Comparison of ENCODE assay signal across 15 cellular contexts in the genomic region with DNA sequence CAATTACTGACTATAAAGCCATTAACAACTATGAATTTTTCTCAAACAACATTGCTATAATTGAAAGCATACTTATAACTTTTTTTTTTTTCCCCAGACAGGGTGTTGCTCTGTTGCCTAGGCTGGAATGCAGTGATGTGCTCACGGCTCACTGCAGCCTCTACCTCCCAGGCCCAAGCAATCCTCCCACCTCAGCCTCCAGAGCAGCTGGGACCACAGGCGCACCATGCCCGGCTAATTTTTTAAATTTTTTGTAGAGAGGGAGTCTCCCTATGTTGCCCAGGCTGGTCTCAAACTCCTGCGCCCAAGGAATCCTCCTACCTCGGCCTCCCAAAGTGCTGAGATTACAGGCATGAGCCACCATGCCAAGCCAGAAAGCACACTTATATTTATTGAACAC. TPM values are rescaled to one million over a fixed set of nuclear protein-coding genes. Genes with fewer than 3 reads are reported as not detected.
DNase-seq lines count a peak whose midpoint lies in the region; ATAC-seq, FAIRE-seq and TF ChIP-seq lines count a peak whose summit lies in the region.
"Had no signal": no experiment of that assay in that cellular context is flagged by ENCODE, and none has a peak within 500 bp of the region (broad histone marks: within the 10 kb centered on the region; RNA-seq: fewer than 3 reads in every experiment).

No MANE protein-coding gene starts in this region.

- H3K4me3 Mint-ChIP-seq in GM23338: no peak overlapping the region
- H3K4me3 Mint-ChIP-seq: activated naive CD8-positive, alpha-beta T cell treated with anti-CD3 and anti-CD28 coated beads, Interleukin-2, amount 50 U/mL, for 24 hours had no signal

- H3K79me2 ChIP-seq in GM23338 (replicated peaks; ENCODE audit: insufficient read depth): no peaks in the 10 kb centered on the region

- H4K20me1 ChIP-seq in GM23338 (replicated peaks; ENCODE audit: insufficient read depth): no peaks in the 10 kb centered on the region

- no peak overlapping the region; the same call in 1 of the 2 replicates for H3K27ac Mint-ChIP-seq in GM23338
- H3K27ac Mint-ChIP-seq: activated naive CD8-positive, alpha-beta T cell treated with anti-CD3 and anti-CD28 coated beads, Interleukin-2, amount 50 U/mL, for 24 hours had no signal

- no peak overlapping the region for H2AFZ ChIP-seq in GM23338

- no peak for ATAC-seq in GM23338
- no peak for ATAC-seq in GM18517 (IDR thresholded peaks at IDR 0.05; ENCODE audit: unreplicated experiment)
- no peak for ATAC-seq in GM21367 (IDR thresholded peaks at IDR 0.05; ENCODE audit: unreplicated experiment)
- ATAC-seq: activated naive CD8-positive, alpha-beta T cell treated with anti-CD3 and anti-CD28 coated beads, Interleukin-2, amount 50 U/mL, for 24 hours had no signal

- intact Hi-C loops in ascending aorta (cut with DNase I): loop anchor here (5.0 kb wide), 1 partner anchor 205 kb away; no protein-coding TSS in a partner anchor
- intact Hi-C loops in kidney (cut with DNase I): no loop called here

- H3F3A ChIP-seq in GM23338 (replicated peaks; ENCODE audit: low read depth): no peaks in the 10 kb centered on the region

- 0 out of 2 replicates have a peak overlapping the region, but pooled peaks have one; percentile 97 for H3K27ac ChIP-seq in GM23338 (ENCODE audit: low read depth)
- H3K27ac ChIP-seq in ascending aorta: peak overlapping the region; percentile 93 to 96
- peak overlapping the region; percentile 14 to 83 for H3K27ac ChIP-seq in kidney (ENCODE audit: low read depth in 2 of 2, low read length in 2 of 2)

- H3K4me3 ChIP-seq in GM23338: no peak overlapping the region
- H3K4me3 ChIP-seq in ascending aorta: no peak overlapping the region
- H3K4me3 ChIP-seq in kidney (ENCODE audit: low read length in 2 of 2): no peak overlapping the region
- no peak overlapping the region for H3K4me3 ChIP-seq in skeletal muscle satellite cell (ENCODE audit: low read length)

- H3K27me3 ChIP-seq in GM23338 (ENCODE audit: insufficient read depth): no peaks in the 10 kb centered on the region
- no peaks in the 10 kb centered on the region for H3K27me3 ChIP-seq in ascending aorta
- H3K27me3 ChIP-seq in skeletal muscle satellite cell (ENCODE audit: control insufficient read depth, insufficient read depth, low read length): no peaks in the 10 kb centered on the region

- H3K9me3 ChIP-seq in ascending aorta (no peaks in the 10 kb centered on the region), kidney (ENCODE audit: control insufficient read depth in 1 of 2, low read length in 2 of 2) (no peaks in the 10 kb centered on the region), skeletal muscle satellite cell (replicated peaks; ENCODE audit: low read length) (no peaks in the 10 kb centered on the region)

- FAIRE-seq in kidney (lab: Jason Lieb, UNC): no peak
- FAIRE-seq: GM12891 had no signal

- H3K4me1 Mint-ChIP-seq in GM23338: peaks cover 50% of the 10 kb centered on the region

- H3K4me2 ChIP-seq in GM23338: no peak overlapping the region
- no peak overlapping the region for H3K4me2 ChIP-seq in skeletal muscle satellite cell (ENCODE audit: low read length)

- no peaks in the 10 kb centered on the region; the same call in 2 of the 3 replicates for H3K9me3 Mint-ChIP-seq in GM23338
- H3K9me3 Mint-ChIP-seq: activated naive CD8-positive, alpha-beta T cell treated with anti-CD3 and anti-CD28 coated beads, Interleukin-2, amount 50 U/mL, for 24 hours had no signal

- no peak overlapping the region for H3K9ac ChIP-seq in kidney (ENCODE audit: low read length in 2 of 2)
- peak overlapping the region; percentile 78 for H3K9ac ChIP-seq in skeletal muscle satellite cell (ENCODE audit: low read depth, low read length)

- peaks cover 35% of the 10 kb centered on the region for H3K4me1 ChIP-seq in GM23338 (ENCODE audit: insufficient read depth)
- H3K4me1 ChIP-seq in ascending aorta: peaks cover 25 to 53% of the 10 kb centered on the region in 2 donors
- peaks cover 7 to 29% of the 10 kb centered on the region in 2 donors for H3K4me1 ChIP-seq in kidney (ENCODE audit: control insufficient read depth in 1 of 2, insufficient read depth in 1 of 2, low read depth in 1 of 2, low read length in 2 of 2)
- H3K4me1 ChIP-seq in skeletal muscle satellite cell (ENCODE audit: control insufficient read depth, insufficient read depth, low read length): peaks cover 69% of the 10 kb centered on the region

- H3K36me3 Mint-ChIP-seq in GM23338 (ENCODE audit: low read depth): no peaks in the 10 kb centered on the region; the same call in 2 of the 3 replicates

- TF ChIP-seq CTCF in GM23338 (conservative IDR thresholded peaks at IDR 0.05; ENCODE audit: low read depth in 2 of 2): no peak
- no peak for TF ChIP-seq CTCF in ascending aorta (IDR thresholded peaks at IDR 0.05)
- no peak for TF ChIP-seq CTCF in kidney (IDR thresholded peaks at IDR 0.05; ENCODE audit: borderline replicate concordance, extremely low read depth, insufficient read depth)

- H3K36me3 ChIP-seq in GM23338 (ENCODE audit: insufficient read depth): no peaks in the 10 kb centered on the region
- no peaks in the 10 kb centered on the region for H3K36me3 ChIP-seq in ascending aorta
- H3K36me3 ChIP-seq in kidney (ENCODE audit: control insufficient read depth in 1 of 2, insufficient read depth in 2 of 2, low read length in 2 of 2): no peaks in the 10 kb centered on the region
- no peaks in the 10 kb centered on the region for H3K36me3 ChIP-seq in skeletal muscle satellite cell (ENCODE audit: insufficient read depth, low read length)

- H3K27me3 Mint-ChIP-seq in GM23338 (ENCODE audit: insufficient read depth, low read depth, poor library complexity): peaks cover 22% of the 10 kb centered on the region
- H3K27me3 Mint-ChIP-seq: activated naive CD8-positive, alpha-beta T cell treated with anti-CD3 and anti-CD28 coated beads, Interleukin-2, amount 50 U/mL, for 24 hours had no signal

- no peaks in the 10 kb centered on the region for H3K9me2 ChIP-seq in GM23338 (ENCODE audit: insufficient read depth)

- no peak for DNase-seq in GM23338 (ENCODE audit: low spot score)
- no peak for DNase-seq in ascending aorta (ENCODE audit: low spot score in 2 of 2)
- DNase-seq in kidney: no peak
- DNase-seq in H4 (ENCODE audit: low spot score): no peak
- no peak for DNase-seq in putamen (ENCODE audit: low spot score)
- DNase-seq: activated naive CD8-positive, alpha-beta T cell treated with anti-CD3 and anti-CD28 coated beads, Interleukin-2, amount 50 U/mL, for 24 hours; AML-193; DND-41; hypothalamus; NCI-H1092 treated with DMSO at 0.1 percent for 48 hours; RPMI8226 had no signal

TF ChIP-seq in GM23338, 12 proteins besides CTCF, POLR2A, EP300 and RAD21 (continues in another document):
- TF ChIP-seq, protein P1, sequence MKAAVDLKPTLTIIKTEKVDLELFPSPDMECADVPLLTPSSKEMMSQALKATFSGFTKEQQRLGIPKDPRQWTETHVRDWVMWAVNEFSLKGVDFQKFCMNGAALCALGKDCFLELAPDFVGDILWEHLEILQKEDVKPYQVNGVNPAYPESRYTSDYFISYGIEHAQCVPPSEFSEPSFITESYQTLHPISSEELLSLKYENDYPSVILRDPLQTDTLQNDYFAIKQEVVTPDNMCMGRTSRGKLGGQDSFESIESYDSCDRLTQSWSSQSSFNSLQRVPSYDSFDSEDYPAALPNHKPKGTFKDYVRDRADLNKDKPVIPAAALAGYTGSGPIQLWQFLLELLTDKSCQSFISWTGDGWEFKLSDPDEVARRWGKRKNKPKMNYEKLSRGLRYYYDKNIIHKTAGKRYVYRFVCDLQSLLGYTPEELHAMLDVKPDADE (IDR thresholded peaks at IDR 0.05): no peak
- TF ChIP-seq POLR2AphosphoS5 (IDR thresholded peaks at IDR 0.05; ENCODE audit: low read depth): no peak

RNA-seq across cellular contexts. Expression of gene WEE1, which starts 6.1 kb away (rescaled TPM):
- total RNA-seq in GM23338 (2014; rRNA removed; shearing (Covaris generic)): 144 and 149 TPM in 2 replicates
- polyA plus RNA-seq in GM23338 (2016; fragmentation: Nextera tagmentation; extraction: Ambion mirVana) (48.9 and 50.7 TPM in 2 replicates), kidney (ENCODE audit: insufficient read depth, low read depth, low replicate concordance) (7.9 TPM)
- total RNA-seq in ascending aorta (20.8 TPM), kidney (33.9 TPM)
- 13.1 and 14.7 TPM in 2 replicates for total RNA-seq in skeletal muscle satellite cell (2012; rRNA removed)
- total RNA-seq in H4 (2014; rRNA removed; shearing (Covaris generic)): 46.7 and 53.8 TPM in 2 replicates
